ENCODE assay signal across 9 cellular contexts in the genomic region with DNA sequence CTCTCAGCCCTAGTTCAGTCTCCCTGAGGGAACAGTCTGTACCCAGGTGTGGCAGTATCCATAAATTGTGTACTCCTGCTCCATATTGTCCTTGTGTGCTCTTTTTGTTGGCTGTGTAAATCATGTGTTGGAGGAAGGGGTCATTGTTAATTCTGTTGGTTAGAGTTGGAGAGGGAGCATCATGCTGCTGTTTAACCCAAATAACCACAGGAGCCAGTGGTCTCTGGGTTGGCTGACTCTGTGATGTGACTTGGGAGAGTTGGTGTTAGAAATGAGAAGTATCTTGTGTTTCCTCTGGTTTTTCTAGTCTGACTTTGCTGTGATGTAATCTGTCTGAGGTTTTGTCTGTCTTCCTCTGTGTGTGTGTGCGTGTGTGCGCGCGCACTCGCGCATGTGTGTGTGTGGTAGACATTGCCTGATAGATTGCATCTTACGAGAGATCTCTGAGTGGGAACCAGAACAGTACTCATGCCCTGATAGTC. TPM values are rescaled to one million over a fixed set of nuclear protein-coding genes. Genes with fewer than 3 reads are reported as not detected.
DNase-seq lines count a peak whose midpoint lies in the region; ATAC-seq, FAIRE-seq and TF ChIP-seq lines count a peak whose summit lies in the region.
"Had no signal": no experiment of that assay in that cellular context is flagged by ENCODE, and none has a peak within 500 bp of the region (broad histone marks: within the 10 kb centered on the region; RNA-seq: fewer than 3 reads in every experiment).

No MANE protein-coding gene starts in this region.

- no peaks in the 10 kb centered on the region for H3K9me3 ChIP-seq in Peyer's patch

- peak; percentile 48 for DNase-seq in GM12892 (ENCODE audit: insufficient read length)
- peak; percentile 68 to 94 (median 93) for DNase-seq in Peyer's patch
- DNase-seq in activated gamma-delta T cell (lab: John Stamatoyannopoulos, UW) = peak; percentile 90
- peak; percentile 87 for DNase-seq in left ventricle myocardium superior
- peak; percentile 78 for DNase-seq in stimulated activated CD4-positive, alpha-beta T cell treated with anti-CD3 and anti-CD28 coated beads, Interleukin-2, amount 100 ng/mL, for 4 hours (ENCODE audit: low read depth)
- no peak for DNase-seq in 8988T
- DNase-seq in NCI-H526 (lab: John Stamatoyannopoulos, UW) = no peak

- H3K27me3 ChIP-seq in Peyer's patch = no peaks in the 10 kb centered on the region

- H3K4me3 ChIP-seq in Peyer's patch = peak overlapping the region in 3 of 4 donors; percentile 3 to 18 (median 13)

- FAIRE-seq in GM12892 (lab: Jason Lieb, UNC) = peak; percentile 100

- H3K27ac ChIP-seq in Peyer's patch = peak overlapping the region; percentile 74 to 88 (median 77)

- peaks cover 0 to 31% (median 0%) of the 10 kb centered on the region in 3 donors for H3K36me3 ChIP-seq in Peyer's patch

- peaks cover 8 to 66% (median 25%) of the 10 kb centered on the region in 4 donors for H3K4me1 ChIP-seq in Peyer's patch

- TF ChIP-seq CTCF in Peyer's patch (IDR thresholded peaks at IDR 0.05) = no peak

- peak; percentile 83 for ATAC-seq in HG02678 (IDR thresholded peaks at IDR 0.05; ENCODE audit: unreplicated experiment)
- peak; percentile 65 for ATAC-seq in left ventricle myocardium superior

- TF ChIP-seq POLR2A in GM12892 (IDR thresholded peaks at IDR 0.05; ENCODE audit: low read depth, low read length) (peak; percentile 67; the same call in 1 of the 2 replicates), Peyer's patch (IDR thresholded peaks at IDR 0.05) (peak in 1 of 2 donors; percentile 27)

- intact Hi-C loops in left ventricle myocardium superior (cut with micrococcal nuclease) = no loop called here

RNA-seq across cellular contexts. Expression of a gene that starts 30.5 kb away (rescaled TPM):
- polyA plus RNA-seq in GM12892 (2012; ENCODE audit: missing spikeins) = 17.7 TPM
- 100 to 1,000 TPM; 205 to 366 (median 346) TPM for total RNA-seq in Peyer's patch
- 66.6 TPM for total RNA-seq in left ventricle myocardium superior

RNA-seq across cellular contexts. Expression of a gene that starts 40.5 kb away (rescaled TPM):
- polyA plus RNA-seq in GM12892 (2012; ENCODE audit: missing spikeins) = 1.0 TPM
- total RNA-seq in Peyer's patch (not detected), left ventricle myocardium superior (not detected)
- total RNA-seq: urinary bladder had no signal
- polyA plus RNA-seq: urinary bladder had no signal

RNA-seq across cellular contexts. Expression of a gene that starts 50.8 kb away (rescaled TPM):
- 135 TPM for polyA plus RNA-seq in GM12892 (2012; ENCODE audit: missing spikeins)
- 10 to 100 TPM; 42.0 to 50.5 (median 46.5) TPM for total RNA-seq in Peyer's patch
- total RNA-seq in left ventricle myocardium superior = 76.8 TPM

Comparison
In these comparisons a context has a peak if more than half of its experiments do, and no peak if none do; other contexts are left out.
1. DNase-seq: peak in GM12892 (single experiment), Peyer's patch (3 of 3), activated gamma-delta T cell (single experiment), left ventricle myocardium superior (single experiment) and stimulated activated CD4-positive, alpha-beta T cell treated with anti-CD3 and anti-CD28 coated beads, Interleukin-2, amount 100 ng/mL, for 4 hours (single experiment); none in 8988T (single experiment) and NCI-H526 (0 of 2).